ENCODE assay signal across 8 cellular contexts in the genomic region with DNA sequence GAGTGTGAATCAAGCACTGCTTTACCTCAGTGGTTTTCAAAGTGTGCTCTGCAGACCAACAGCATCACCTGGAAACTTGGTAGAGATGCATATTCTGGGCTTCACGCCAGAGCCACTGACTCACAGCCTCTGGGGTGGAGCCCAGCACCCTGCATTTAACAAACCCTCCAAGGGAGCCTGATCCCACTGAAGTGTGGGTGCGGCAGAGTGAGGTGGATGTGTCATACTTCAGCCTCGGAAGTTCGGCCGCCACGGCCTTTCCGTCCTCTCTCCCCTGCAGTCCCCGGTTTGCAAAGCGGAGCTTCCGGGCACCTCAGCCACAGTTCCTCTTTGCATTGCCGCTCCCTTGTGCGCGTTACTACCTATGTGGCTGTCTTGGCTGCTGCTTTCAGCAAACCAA. TPM values are rescaled to one million over a fixed set of nuclear protein-coding genes. Genes with fewer than 3 reads are reported as not detected.
DNase-seq lines count a peak whose midpoint lies in the region; ATAC-seq and TF ChIP-seq lines count a peak whose summit lies in the region.

No MANE protein-coding gene starts in this region.

- no peak overlapping the region for H3K4me2 ChIP-seq in neuronal stem cell (ENCODE audit: insufficient read depth, low read length, poor library complexity, severe bottlenecking)

- TF ChIP-seq EP300 in upper lobe of left lung (IDR thresholded peaks at IDR 0.05), result no peak

- peaks cover 3% of the 10 kb centered on the region for H3K27me3 Mint-ChIP-seq in T-helper 2 cell treated with Interferon-gamma antibody and Interleukin-4, amounts not matched to agents 5 μg/mL and 100 μg/mL, for 36 hours (ENCODE audit: low read depth)

- H3K27ac ChIP-seq in upper lobe of left lung, result no peak overlapping the region
- no peak overlapping the region for H3K27ac ChIP-seq in heart right ventricle
- no peak overlapping the region for H3K27ac ChIP-seq in neuronal stem cell (replicated peaks; ENCODE audit: low read length)

- intact Hi-C loops in heart right ventricle (cut with DNase I), result loop anchor here in 8 of 10 donors (5.0 to 10.0 kb wide), 5 partner anchors 638 to 1378 kb away; no protein-coding TSS in a partner anchor

- ATAC-seq in esophagus mucosa (peak; percentile 100), upper lobe of left lung (ENCODE audit: low FRiP score in 2 of 2) (peak; percentile 68 to 95), heart right ventricle (no peak)

- H3K36me3 ChIP-seq in MG63 (no peaks in the 10 kb centered on the region), upper lobe of left lung (no peaks in the 10 kb centered on the region), heart right ventricle (no peaks in the 10 kb centered on the region), neuronal stem cell (replicated peaks in 1 of 2; ENCODE audit: control insufficient read depth in 2 of 2, insufficient read depth in 2 of 2, low read length in 2 of 2) (no peaks in the 10 kb centered on the region)

- no peak overlapping the region for H3K4ac ChIP-seq in neuronal stem cell (ENCODE audit: low read length)

- WGBS in upper lobe of left lung, 2 donors, result 56 to 82% methylated on average over 12 to 13 of the region's 13 CpGs
- WGBS in heart right ventricle, 2 donors, result 79 to 81% methylated on average over 13 of the region's 13 CpGs
- no CpG with 5 or more reads among the region's 13 CpGs for WGBS in neuronal stem cell (ENCODE audit: extremely low coverage in 2 of 2, insufficient read length in 2 of 2, insufficient replicate concordance in 1 of 2), 2 donors

- H3K36me3 Mint-ChIP-seq in T-helper 2 cell treated with Interferon-gamma antibody and Interleukin-4, amounts not matched to agents 5 μg/mL and 100 μg/mL, for 36 hours (ENCODE audit: low read depth), result no peaks in the 10 kb centered on the region

- no peak overlapping the region for H2BK5ac ChIP-seq in neuronal stem cell (ENCODE audit: low read length)

- no peak overlapping the region for H4K8ac ChIP-seq in neuronal stem cell (ENCODE audit: low read depth, low read length)

- H2BK12ac ChIP-seq in neuronal stem cell (ENCODE audit: low read length), result no peak overlapping the region

- no peak overlapping the region for H4K91ac ChIP-seq in neuronal stem cell (ENCODE audit: low read depth, low read length, poor library complexity)

- H3K4me1 ChIP-seq in upper lobe of left lung (no peaks in the 10 kb centered on the region), heart right ventricle (peaks cover 0 to 5% (median 0%) of the 10 kb centered on the region in 9 donors), neuronal stem cell (ENCODE audit: control insufficient read depth in 2 of 2, insufficient read depth in 1 of 2, low read depth in 1 of 2, low read length in 2 of 2) (peaks cover 0 to 13% of the 10 kb centered on the region in 2 donors)

- DNase-seq in DMS153 (lab: John Stamatoyannopoulos, UW) (peak; percentile 93), MG63 (peak; percentile 64), upper lobe of left lung (peak; percentile 38 to 89), heart right ventricle (no peak), KG1 (lab: John Stamatoyannopoulos, UW) (no peak), neuronal stem cell (ENCODE audit: low spot score) (no peak)
- DNase-seq in T-helper 2 cell treated with Interferon-gamma antibody and Interleukin-4, amounts not matched to agents 5 μg/mL and 100 μg/mL, for 36 hours (ENCODE audit: low spot score), result peak; percentile 4

- no peak overlapping the region for H2BK15ac ChIP-seq in neuronal stem cell (ENCODE audit: low read length)

- no peak overlapping the region for H3K9ac ChIP-seq in neuronal stem cell (ENCODE audit: low read depth, low read length, poor library complexity)

- H3K4me3 ChIP-seq in MG63 (no peak overlapping the region), upper lobe of left lung (no peak overlapping the region), heart right ventricle (no peak overlapping the region), neuronal stem cell (ENCODE audit: low read length in 2 of 2) (peak overlapping the region in 1 of 2 donors; percentile 1)

- H3K27ac Mint-ChIP-seq in T-helper 2 cell treated with Interferon-gamma antibody and Interleukin-4, amounts not matched to agents 5 μg/mL and 100 μg/mL, for 36 hours, result no peak overlapping the region

- H3K9me3 ChIP-seq in MG63, result no peaks in the 10 kb centered on the region
- H3K9me3 ChIP-seq in upper lobe of left lung, result no peaks in the 10 kb centered on the region
- H3K9me3 ChIP-seq in heart right ventricle, result peaks cover 0 to 1% (median 0%) of the 10 kb centered on the region in 11 donors
- no peaks in the 10 kb centered on the region for H3K9me3 ChIP-seq in neuronal stem cell (replicated peaks in 1 of 2; ENCODE audit: control insufficient read depth in 2 of 2, insufficient read depth in 1 of 2, low read depth in 1 of 2, low read length in 2 of 2)

- H3K4me1 Mint-ChIP-seq in T-helper 2 cell treated with Interferon-gamma antibody and Interleukin-4, amounts not matched to agents 5 μg/mL and 100 μg/mL, for 36 hours (ENCODE audit: low read depth), result no peaks in the 10 kb centered on the region

- no peak overlapping the region for H3K23ac ChIP-seq in neuronal stem cell (ENCODE audit: low read depth, low read length, poor library complexity)

- H3K79me1 ChIP-seq in neuronal stem cell (ENCODE audit: low read depth, low read length), result no peaks in the 10 kb centered on the region

- H2AK5ac ChIP-seq in neuronal stem cell (ENCODE audit: low read depth, low read length), result no peak overlapping the region

- no peaks in the 10 kb centered on the region for H3K9me3 Mint-ChIP-seq in T-helper 2 cell treated with Interferon-gamma antibody and Interleukin-4, amounts not matched to agents 5 μg/mL and 100 μg/mL, for 36 hours

- H3K14ac ChIP-seq in neuronal stem cell (ENCODE audit: low read length), result no peak overlapping the region

- H3K18ac ChIP-seq in neuronal stem cell (ENCODE audit: low read length), result no peak overlapping the region

- H3K4me3 Mint-ChIP-seq in T-helper 2 cell treated with Interferon-gamma antibody and Interleukin-4, amounts not matched to agents 5 μg/mL and 100 μg/mL, for 36 hours, result no peak overlapping the region

- no peak for TF ChIP-seq POLR2A in upper lobe of left lung (IDR thresholded peaks at IDR 0.05)

- H2AFZ ChIP-seq in neuronal stem cell (ENCODE audit: low read length), result no peak overlapping the region

- TF ChIP-seq CTCF in upper lobe of left lung (IDR thresholded peaks at IDR 0.05), result no peak
- no peak for TF ChIP-seq CTCF in heart right ventricle (IDR thresholded peaks at IDR 0.05)

- no peaks in the 10 kb centered on the region for H3K27me3 ChIP-seq in MG63
- no peaks in the 10 kb centered on the region for H3K27me3 ChIP-seq in upper lobe of left lung
- peaks cover 0 to 21% (median 7%) of the 10 kb centered on the region in 7 donors for H3K27me3 ChIP-seq in heart right ventricle
- H3K27me3 ChIP-seq in neuronal stem cell (ENCODE audit: control insufficient read depth in 3 of 3, insufficient read depth in 3 of 3, low read depth in 1 of 3, low read length in 3 of 3), result no peaks in the 10 kb centered on the region

- no peak overlapping the region for H2BK120ac ChIP-seq in neuronal stem cell (ENCODE audit: low read depth, low read length)

RNA-seq across cellular contexts. Expression of a gene that starts 33.3 kb away (rescaled TPM):
- total RNA-seq in MG63 (2014; rRNA removed; shearing (Covaris generic); ENCODE audit: low replicate concordance), result 54.6 and 80.0 TPM in 2 replicates
- total RNA-seq in esophagus mucosa (20.4 TPM), upper lobe of left lung (10 to 100 TPM; 27.9 to 80.4 (median 46.0) TPM), heart right ventricle (10 to 100 TPM; 52.8 to 65.5 (median 59.9) TPM)
- polyA plus RNA-seq in heart right ventricle, result 10 to 100 TPM; 46.7 to 49.2 TPM
- 48.7 TPM for polyA plus RNA-seq in neuronal stem cell (2013, experiment 1 of 2)
- 49.4 TPM for polyA plus RNA-seq in neuronal stem cell (2013, experiment 2 of 2)

RNA-seq across cellular contexts. Expression of a gene that starts 33.6 kb away (rescaled TPM):
- 0.92 and 4.3 TPM in 2 replicates for total RNA-seq in MG63 (2014; rRNA removed; shearing (Covaris generic); ENCODE audit: low replicate concordance)
- total RNA-seq in esophagus mucosa, result 0.04 TPM
- 1 to 10 TPM in 2 of 6 donors, under 1 TPM in 3, not detected in 1; 0.11 to 3.6 (median 0.79) TPM for total RNA-seq in upper lobe of left lung
- total RNA-seq in heart right ventricle, result 10 to 100 TPM in 3 of 10 donors, 1 to 10 TPM in 7; 4.5 to 14.0 (median 9.3) TPM
- 1 to 10 TPM in 1 of 2 donors, under 1 TPM in 1; 0.96 to 9.6 TPM for polyA plus RNA-seq in heart right ventricle
- 5.6 TPM for polyA plus RNA-seq in neuronal stem cell (2013, experiment 1 of 2)
- polyA plus RNA-seq in neuronal stem cell (2013, experiment 2 of 2), result 5.9 TPM

Comparison
In these comparisons a context has a peak if more than half of its experiments do, and no peak if none do; other contexts are left out.
1. DNase-seq: peak in DMS153 (single experiment), MG63 (single experiment), T-helper 2 cell treated with Interferon-gamma antibody and Interleukin-4, amounts not matched to agents 5 μg/mL and 100 μg/mL, for 36 hours (single experiment) and upper lobe of left lung (2 of 2); none in heart right ventricle (0 of 2), KG1 (single experiment) and neuronal stem cell (single experiment).
2. ATAC-seq: peak in esophagus mucosa (single experiment) and upper lobe of left lung (2 of 2); none in heart right ventricle (0 of 8).